In the genomic region with DNA sequence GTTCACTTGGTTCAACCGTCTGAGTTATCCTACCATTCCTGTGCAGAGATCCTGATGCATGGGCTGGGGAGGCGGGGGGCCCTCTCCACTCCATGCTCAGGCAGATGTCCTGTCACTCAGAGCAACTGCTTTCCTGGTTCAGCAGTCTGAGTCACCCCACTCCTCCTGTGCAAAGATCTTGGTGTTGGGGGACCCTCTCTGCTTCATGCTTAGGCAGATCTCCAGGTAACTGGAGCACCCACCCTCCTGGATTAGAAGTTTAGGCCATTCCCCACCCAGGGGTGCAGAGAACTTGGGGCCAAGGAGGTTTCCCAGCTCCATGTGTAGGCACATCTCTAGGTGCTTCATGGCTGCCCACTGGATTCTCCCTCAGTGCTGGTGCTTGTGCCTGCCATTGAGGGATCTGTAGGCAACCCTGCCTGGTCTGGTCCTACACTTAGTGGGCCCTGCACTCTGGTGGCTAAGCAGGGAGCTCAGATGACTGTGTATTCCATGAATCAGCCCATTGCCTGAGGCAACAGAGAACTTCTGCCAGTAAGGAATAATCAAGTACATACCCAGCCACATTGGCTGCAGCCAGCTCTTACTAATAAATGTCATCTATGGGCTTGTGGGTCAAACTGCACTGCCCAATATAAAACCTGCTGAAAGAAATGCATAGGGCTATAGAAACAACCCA, we compare ENCODE assay signal across 1 cellular context.
TF ChIP-seq lines count a peak whose summit lies in the region.

No MANE protein-coding gene starts in this region.

TF ChIP-seq in IMR-90, 13 proteins besides CTCF, POLR2A, EP300 and RAD21 (continued from another document):
- TF ChIP-seq, protein P1, sequence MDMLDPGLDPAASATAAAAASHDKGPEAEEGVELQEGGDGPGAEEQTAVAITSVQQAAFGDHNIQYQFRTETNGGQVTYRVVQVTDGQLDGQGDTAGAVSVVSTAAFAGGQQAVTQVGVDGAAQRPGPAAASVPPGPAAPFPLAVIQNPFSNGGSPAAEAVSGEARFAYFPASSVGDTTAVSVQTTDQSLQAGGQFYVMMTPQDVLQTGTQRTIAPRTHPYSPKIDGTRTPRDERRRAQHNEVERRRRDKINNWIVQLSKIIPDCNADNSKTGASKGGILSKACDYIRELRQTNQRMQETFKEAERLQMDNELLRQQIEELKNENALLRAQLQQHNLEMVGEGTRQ (IDR thresholded peaks at IDR 0.05; ENCODE audit: low read depth, low read length), result no peak
- TF ChIP-seq CHD1 (IDR thresholded peaks at IDR 0.05; ENCODE audit: low read depth, low read length) (no peak), MAFK (IDR thresholded peaks at IDR 0.05; ENCODE audit: low read depth, low read length) (no peak), NFE2L2 (IDR thresholded peaks at IDR 0.05; ENCODE audit: low read depth, low read length) (no peak), MXI1 (IDR thresholded peaks at IDR 0.05; ENCODE audit: borderline replicate concordance, low read depth, low read length) (no peak), FOS (IDR thresholded peaks at IDR 0.05; ENCODE audit: low read depth, low read length) (no peak), RCOR1 (IDR thresholded peaks at IDR 0.05; ENCODE audit: insufficient replicate concordance, low read length) (no peak), BHLHE40 (IDR thresholded peaks at IDR 0.05; ENCODE audit: low read depth, low read length) (no peak)
